ENCODE assay signal across 7 cellular contexts in genomic region chr11:40293655-40294342, GRCh38.
DNase-seq lines count a peak whose midpoint lies in the region; ATAC-seq and TF ChIP-seq lines count a peak whose summit lies in the region.

No MANE protein-coding gene starts in this region.

- CTCF ChIA-PET in GM10248 (lab: Yijun Ruan, JAX), result interaction anchor here (0.7 to 2.8 kb wide), 21 partner anchors 11 to 923 kb away, joined by 3 to 24 read pairs (median 4); no protein-coding TSS in a partner anchor
- CTCF ChIA-PET in PC-9 (lab: Charles Lee), result interaction anchor here (0.6 kb wide), 1 partner anchor 1754 kb away, joined by 3 read pairs; no protein-coding TSS in a partner anchor

- intact Hi-C loops in PC-9 (cut with micrococcal nuclease; ENCODE audit: unreplicated experiment) (no loop called here), body of pancreas (cut with DNase I) (no loop called here)

- H3K9ac ChIP-seq in HUES6 (ENCODE audit: low read length), result peak overlapping the region; percentile 69

- no peaks in the 10 kb centered on the region for H3K9me3 ChIP-seq in HUES6 (ENCODE audit: control insufficient read depth, insufficient read depth, low read depth, low read length)
- H3K9me3 ChIP-seq in PC-9 (ENCODE audit: insufficient read depth, low read depth), result no peaks in the 10 kb centered on the region
- H3K9me3 ChIP-seq in body of pancreas, result no peaks in the 10 kb centered on the region

- H2AFZ ChIP-seq in PC-9, result no peak overlapping the region

- H3K79me2 ChIP-seq in PC-9 (ENCODE audit: low read depth), result no peaks in the 10 kb centered on the region

- peak in 1 of 3 donors; percentile 26 for TF ChIP-seq POLR2A in body of pancreas (IDR thresholded peaks at IDR 0.05)

- H3K4me1 ChIP-seq in HUES6 (ENCODE audit: control insufficient read depth, insufficient read depth, low read length) (peaks cover 11% of the 10 kb centered on the region), PC-9 (replicated peaks; ENCODE audit: insufficient read depth) (no peaks in the 10 kb centered on the region), body of pancreas (peaks cover 7% of the 10 kb centered on the region)

- peak; percentile 76 for TF ChIP-seq CTCF in GM10248 (IDR thresholded peaks at IDR 0.05; ENCODE audit: control extremely low read depth, extremely low read depth, low read depth, missing control alignments)
- peak; percentile 86 for TF ChIP-seq CTCF in PC-9 (conservative IDR thresholded peaks at IDR 0.05)
- TF ChIP-seq CTCF in body of pancreas (IDR thresholded peaks at IDR 0.05), result peak; percentile 43 to 90 (median 87)

- H4K20me1 ChIP-seq in PC-9 (ENCODE audit: insufficient read depth), result no peaks in the 10 kb centered on the region

- peak; percentile 92 for ATAC-seq in GM21529 (IDR thresholded peaks at IDR 0.05; ENCODE audit: unreplicated experiment)
- ATAC-seq in body of pancreas, result peak; percentile 97

- DNase-seq in GM10248 (ENCODE audit: extremely low spot score) (peak; percentile 76), PC-9 (peak in 1 of 2 experiments; percentile 11), body of pancreas (peak; percentile 64 to 78 (median 67)), iPS DF 4.7 (ENCODE audit: extremely low read depth, low spot score) (peak; percentile 81), renal cortical epithelial cell (ENCODE audit: low read depth) (peak; percentile 94)

- peaks cover 41% of the 10 kb centered on the region for H3K27me3 ChIP-seq in HUES6 (ENCODE audit: control insufficient read depth, insufficient read depth, low read length)
- no peaks in the 10 kb centered on the region for H3K27me3 ChIP-seq in PC-9 (ENCODE audit: insufficient read depth, low read depth)
- no peaks in the 10 kb centered on the region for H3K27me3 ChIP-seq in body of pancreas

- H3K9me2 ChIP-seq in PC-9 (ENCODE audit: insufficient read depth), result 0 out of 2 replicates have a peak, but pooled peaks cover 3% of the 10 kb centered on the region

- peak overlapping the region; percentile 81 for H3K4me3 ChIP-seq in HUES6 (ENCODE audit: low read depth, low read length)
- no peak overlapping the region for H3K4me3 ChIP-seq in PC-9
- peak overlapping the region in 1 of 2 donors; percentile 13 for H3K4me3 ChIP-seq in body of pancreas

- POLR2A ChIA-PET in GM10248 (lab: Yijun Ruan, JAX), result interaction anchor here (0.6 kb wide), 1 partner anchor 286 kb away, joined by 3 read pairs; no protein-coding TSS in a partner anchor
- POLR2A ChIA-PET in PC-9 (lab: Charles Lee; ENCODE audit: unreplicated experiment), result no interaction called here

- no peaks in the 10 kb centered on the region for H3F3A ChIP-seq in PC-9 (ENCODE audit: insufficient read depth, low read depth)

- H3K4me2 ChIP-seq in PC-9, result no peak overlapping the region

- H3K36me3 ChIP-seq in HUES6 (ENCODE audit: control insufficient read depth, insufficient read depth, low read length) (no peaks in the 10 kb centered on the region), PC-9 (ENCODE audit: low read depth) (no peaks in the 10 kb centered on the region), body of pancreas (replicated peaks in 1 of 2; ENCODE audit: insufficient read depth in 1 of 2, low read depth in 2 of 2) (no peaks in the 10 kb centered on the region)

- BruUV-seq in PC-9 (replicated peaks; lab: Mats Ljungman, UMichigan), result no TSS peak

- 0 to 3% methylated on average over 27 of the region's 27 CpGs for WGBS in body of pancreas, 2 donors

- H3K27ac ChIP-seq in HUES6 (ENCODE audit: low read depth, low read length) (no peak overlapping the region), PC-9 (no peak overlapping the region), body of pancreas (no peak overlapping the region)
